In the genomic region with DNA sequence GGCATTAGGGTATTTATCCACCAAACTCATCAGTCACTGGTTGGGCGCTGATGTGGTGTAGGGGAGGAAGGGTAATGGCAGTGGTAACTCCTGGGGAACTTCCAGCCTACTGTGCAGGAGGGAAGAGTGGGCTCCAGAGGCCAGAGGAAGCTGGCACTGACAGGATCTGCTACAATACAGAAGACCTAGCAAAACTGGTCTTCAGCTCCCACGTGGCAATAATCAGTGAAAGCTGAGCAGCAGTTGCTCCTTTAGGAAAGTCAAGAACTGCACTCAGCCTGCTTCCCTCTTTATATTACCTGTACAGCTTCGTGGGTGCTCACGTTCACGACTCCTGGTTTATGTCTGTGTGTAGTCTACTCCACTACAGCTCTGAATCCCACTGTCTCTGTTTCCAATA, we compare ENCODE assay signal across 21 cellular contexts. TPM values are rescaled to one million over a fixed set of nuclear protein-coding genes. Genes with fewer than 3 reads are reported as not detected.
A peak's percentile ranks its signal among the peaks of the same experiment; 100 is the strongest.
DNase-seq lines count a peak whose midpoint lies in the region; ATAC-seq and TF ChIP-seq lines count a peak whose summit lies in the region.
"Had no signal": no experiment of that assay in that cellular context is flagged by ENCODE, and none has a peak within 500 bp of the region (broad histone marks: within the 10 kb centered on the region; RNA-seq: fewer than 3 reads in every experiment).

No MANE protein-coding gene starts in this region.

- H4K20me1 ChIP-seq in H9 (ENCODE audit: control insufficient read depth, insufficient read depth, insufficient read length) (no peaks in the 10 kb centered on the region), PC-3 (ENCODE audit: low read length) (no peaks in the 10 kb centered on the region), neural progenitor cell (ENCODE audit: low read depth) (no peaks in the 10 kb centered on the region)

- H2BK15ac ChIP-seq in H9 (ENCODE audit: low read depth, low read length): no peak overlapping the region

- no peak for ATAC-seq in PC-3
- ATAC-seq in GM21381 (IDR thresholded peaks at IDR 0.05; ENCODE audit: unreplicated experiment): no peak
- no peak for ATAC-seq in GM18909 (IDR thresholded peaks at IDR 0.05; ENCODE audit: poor library complexity, unreplicated experiment)
- no peak for ATAC-seq in activated naive CD4-positive, alpha-beta T cell treated with anti-CD3 and anti-CD28 coated beads, Interleukin-2, amount 50 U/mL, for 72 hours

- no peak overlapping the region for H3K56ac ChIP-seq in H9 (ENCODE audit: insufficient read length, low read depth, low read length)

- H3K27ac ChIP-seq in H9 (ENCODE audit: insufficient read length, low read depth, low read length) (no peak overlapping the region), PC-3 (ENCODE audit: low read length) (no peak overlapping the region; the same call in 1 of the 2 replicates), neural progenitor cell (no peak overlapping the region)
- H3K27ac ChIP-seq: GM23248, SJCRH30 had no signal

- H3K23ac ChIP-seq in H9 (ENCODE audit: insufficient read length, low read depth, low read length): no peak overlapping the region

- CTCF ChIA-PET in PC-3 (lab: Charles Lee): interaction anchor here (0.8 to 1.5 kb wide), 2 partner anchors 49 kb away, joined by 3 to 8 read pairs; no protein-coding TSS in a partner anchor

- H3K18ac ChIP-seq in H9 (ENCODE audit: insufficient read length, low read depth, low read length): no peak overlapping the region

- H2BK20ac ChIP-seq in H9 (ENCODE audit: low read depth, low read length, poor library complexity, severe bottlenecking): no peak overlapping the region

- no peak overlapping the region for H4K8ac ChIP-seq in H9 (replicated peaks; ENCODE audit: insufficient read length, low read depth, low read length)

- no peak overlapping the region for H3T11ph ChIP-seq in H9 (ENCODE audit: low read length)

- no peak overlapping the region for H3K4me3 ChIP-seq in PC-3 (ENCODE audit: low read length)
- no peak overlapping the region for H3K4me3 ChIP-seq in neural progenitor cell
- H3K4me3 ChIP-seq: GM23248, SJCRH30 had no signal

- no peaks in the 10 kb centered on the region for H3K23me2 ChIP-seq in H9 (ENCODE audit: insufficient read length, low read depth, low read length, poor library complexity, severe bottlenecking)

- no peak overlapping the region for H2BK120ac ChIP-seq in H9 (ENCODE audit: low read depth, low read length, poor library complexity, severe bottlenecking)

- no peak overlapping the region for H2BK12ac ChIP-seq in H9 (ENCODE audit: insufficient read length, low read depth, low read length)

- H3K79me2 ChIP-seq in H9 (ENCODE audit: insufficient read depth, low read length): no peaks in the 10 kb centered on the region
- H3K79me2 ChIP-seq in PC-3 (ENCODE audit: low read length): no peaks in the 10 kb centered on the region
- H3K79me2 ChIP-seq in neural progenitor cell (ENCODE audit: low read depth): no peaks in the 10 kb centered on the region

- no peaks in the 10 kb centered on the region for H3K36me3 Mint-ChIP-seq in H9 (ENCODE audit: insufficient read depth in 1 of 3, low read depth in 3 of 3)
- H3K36me3 Mint-ChIP-seq in brain: no peaks in the 10 kb centered on the region
- no peaks in the 10 kb centered on the region for H3K36me3 Mint-ChIP-seq in neural progenitor cell
- H3K36me3 Mint-ChIP-seq in activated naive CD4-positive, alpha-beta T cell treated with anti-CD3 and anti-CD28 coated beads, Interleukin-2, amount 50 U/mL, for 72 hours: no peaks in the 10 kb centered on the region
- H3K36me3 Mint-ChIP-seq: CD14-positive monocyte had no signal

- H3K9me3 ChIP-seq in H9 (ENCODE audit: control insufficient read depth, low read depth, low read length) (no peaks in the 10 kb centered on the region), PC-3 (ENCODE audit: low read length) (no peaks in the 10 kb centered on the region), neural progenitor cell (ENCODE audit: low read depth) (no peaks in the 10 kb centered on the region)
- H3K9me3 ChIP-seq: SJCRH30 had no signal

- H3K4me2 ChIP-seq in H9 (ENCODE audit: insufficient read depth, insufficient read length, low read length): no peak overlapping the region
- no peak overlapping the region for H3K4me2 ChIP-seq in PC-3 (ENCODE audit: low read length)
- no peak overlapping the region for H3K4me2 ChIP-seq in neural progenitor cell

- intact Hi-C loops in PC-3 (cut with micrococcal nuclease): loop anchor here (10.0 kb wide), 1 partner anchor 1033 kb away; no protein-coding TSS in a partner anchor

- H3K9ac ChIP-seq in H9 (ENCODE audit: extremely low read depth, insufficient read length, low read length) (no peak overlapping the region), PC-3 (ENCODE audit: low read length) (no peak overlapping the region), neural progenitor cell (no peak overlapping the region)
- H3K9ac ChIP-seq: GM23248 had no signal

- peak overlapping the region in 1 of 3 experiments; percentile 57; a peak in 1 of 7 replicates for H3K27ac Mint-ChIP-seq in H9
- peak overlapping the region in 3 of 5 experiments; percentile 14 to 78 (median 78) for H3K27ac Mint-ChIP-seq in brain
- peak overlapping the region; percentile 67 for H3K27ac Mint-ChIP-seq in neural progenitor cell
- H3K27ac Mint-ChIP-seq in activated naive CD4-positive, alpha-beta T cell treated with anti-CD3 and anti-CD28 coated beads, Interleukin-2, amount 50 U/mL, for 72 hours: no peak overlapping the region

- H3K4me1 ChIP-seq in H9 (ENCODE audit: insufficient read depth, low read length): no peaks in the 10 kb centered on the region
- peaks cover 84% of the 10 kb centered on the region for H3K4me1 ChIP-seq in PC-3 (ENCODE audit: insufficient read depth, low read length)
- H3K4me1 ChIP-seq in neural progenitor cell: no peaks in the 10 kb centered on the region

- POLR2A ChIA-PET in PC-3 (lab: Charles Lee; ENCODE audit: unreplicated experiment): interaction anchor here (0.7 kb wide), 1 partner anchor 18 kb away, joined by 9 read pairs; no protein-coding TSS in a partner anchor

- TF ChIP-seq CTCF in H9 (conservative IDR thresholded peaks at IDR 0.05) (no peak), PC-3 (conservative IDR thresholded peaks at IDR 0.05; ENCODE audit: low read depth, low read length) (no peak), brain (conservative IDR thresholded peaks at IDR 0.05) (no peak), neural progenitor cell (IDR thresholded peaks at IDR 0.05) (no peak)

- H3K27me3 ChIP-seq in H9 (ENCODE audit: insufficient read depth, low read length): no peaks in the 10 kb centered on the region
- no peaks in the 10 kb centered on the region for H3K27me3 ChIP-seq in PC-3 (ENCODE audit: low read length)
- no peaks in the 10 kb centered on the region for H3K27me3 ChIP-seq in neural progenitor cell
- H3K27me3 ChIP-seq: SJCRH30 had no signal

- no CpG with 5 or more reads among the region's 5 CpGs for WGBS in H9 (ENCODE audit: extremely low coverage, insufficient read length, low lambda C conversion rate)

- H3K36me3 ChIP-seq in PC-3 (ENCODE audit: low read depth, low read length): no peaks in the 10 kb centered on the region
- no peaks in the 10 kb centered on the region for H3K36me3 ChIP-seq in neural progenitor cell
- H3K36me3 ChIP-seq: SJCRH30 had no signal

- H2AFZ ChIP-seq in H9 (ENCODE audit: low read length) (peak overlapping the region; percentile 34), PC-3 (ENCODE audit: low read length) (no peak overlapping the region), neural progenitor cell (replicated peaks) (no peak overlapping the region)
- H2AFZ ChIP-seq: GM23248 had no signal

- peaks cover 7 to 20% of the 10 kb centered on the region in 2 experiments for H3K4me1 Mint-ChIP-seq in H9
- H3K4me1 Mint-ChIP-seq in brain: peaks cover 47% of the 10 kb centered on the region
- peaks cover 8% of the 10 kb centered on the region for H3K4me1 Mint-ChIP-seq in neural progenitor cell

- no peak overlapping the region for H4K91ac ChIP-seq in H9 (ENCODE audit: insufficient read length, low read depth, low read length)

- BruUV-seq in PC-3 (replicated peaks; lab: Mats Ljungman, UMichigan): no TSS peak

- H4K5ac ChIP-seq in H9 (ENCODE audit: insufficient read length, low read depth, low read length): no peak overlapping the region

- H3F3A ChIP-seq in PC-3 (ENCODE audit: low read length, unreplicated experiment) (peaks cover 41% of the 10 kb centered on the region), neural progenitor cell (ENCODE audit: low read depth) (no peaks in the 10 kb centered on the region)

- DNase-seq in H9 (no peak), PC-3 (peak; percentile 64), neural progenitor cell (ENCODE audit: low spot score) (no peak)
- no peak for DNase-seq in stimulated activated naive CD4-positive, alpha-beta T cell (lab: John Stamatoyannopoulos, UW)
- DNase-seq in activated naive CD4-positive, alpha-beta T cell treated with anti-CD3 and anti-CD28 coated beads, Interleukin-2, amount 50 U/mL, for 72 hours (ENCODE audit: low spot score in 2 of 2): no peak
- DNase-seq: ACHN, AML-193, COR-L47, DMS153, GM23248, KG1, NCI-H1436 treated with DMSO at 0.1 percent for 48 hours, NCI-H2081, NCI-H2227 treated with DMSO at 0.1 percent for 48 hours, NCI-H524 treated with DMSO at 0.1 percent for 48 hours, RPMI8226, SJCRH30 had no signal

- H2AK5ac ChIP-seq in H9 (ENCODE audit: insufficient read length, low read length): no peak overlapping the region

- no peak overlapping the region for H3K4ac ChIP-seq in H9 (ENCODE audit: low read depth, low read length)

- H3K14ac ChIP-seq in H9 (ENCODE audit: insufficient read depth, low read length): no peak overlapping the region

- H3K4me3 Mint-ChIP-seq in H9 (no peak overlapping the region), brain (no peak overlapping the region), neural progenitor cell (no peak overlapping the region)
- H3K4me3 Mint-ChIP-seq: CD14-positive monocyte had no signal

- no peak overlapping the region for H2BK5ac ChIP-seq in H9 (ENCODE audit: insufficient read length, low read length)

- H3K9me2 ChIP-seq in PC-3 (replicated peaks; ENCODE audit: low read length): 0 out of 2 replicates have a peak, but pooled peaks cover 4% of the 10 kb centered on the region

- H3K79me1 ChIP-seq in H9 (ENCODE audit: insufficient read depth, low read depth, low read length, poor library complexity, severe bottlenecking): no peaks in the 10 kb centered on the region

- peaks cover 4% of the 10 kb centered on the region for H3K27me3 Mint-ChIP-seq in H9 (ENCODE audit: low read depth)
- H3K27me3 Mint-ChIP-seq in brain: peaks cover 12% of the 10 kb centered on the region
- peaks cover 2% of the 10 kb centered on the region for H3K27me3 Mint-ChIP-seq in neural progenitor cell (ENCODE audit: insufficient read depth, low read depth)

- H3K9me3 Mint-ChIP-seq in H9: peaks cover 0 to 3% of the 10 kb centered on the region in 2 experiments; a peak in 2 of 5 replicates
- no peaks in the 10 kb centered on the region for H3K9me3 Mint-ChIP-seq in brain
- H3K9me3 Mint-ChIP-seq in neural progenitor cell: no peaks in the 10 kb centered on the region
- H3K9me3 Mint-ChIP-seq in activated naive CD4-positive, alpha-beta T cell treated with anti-CD3 and anti-CD28 coated beads, Interleukin-2, amount 50 U/mL, for 72 hours: no peaks in the 10 kb centered on the region

RNA-seq across cellular contexts. Expression of gene CAMK2G, which starts 17.2 kb away (rescaled TPM):
- 30.4 and 31.8 TPM in 2 replicates for total RNA-seq in H9 (2021)
- total RNA-seq in PC-3 (2014; rRNA removed): 170 and 179 TPM in 2 replicates
- 49.5 TPM for polyA plus RNA-seq in brain (ENCODE audit: insufficient read depth, low read depth, low replicate concordance)
- total RNA-seq in neural progenitor cell (ENCODE audit: low replicate concordance): 35.0 and 36.6 TPM in 2 replicates
- 10 to 100 TPM; 26.2 to 39.7 TPM for total RNA-seq in activated naive CD4-positive, alpha-beta T cell treated with anti-CD3 and anti-CD28 coated beads, Interleukin-2, amount 50 U/mL, for 72 hours

RNA-seq across cellular contexts. Expression of gene PLAU, which starts 19.3 kb away (rescaled TPM):
- 15.0 and 16.2 TPM in 2 replicates for total RNA-seq in H9 (2021)
- total RNA-seq in PC-3 (2014; rRNA removed): 1,570 and 1,582 TPM in 2 replicates
- polyA plus RNA-seq in brain (ENCODE audit: insufficient read depth, low read depth, low replicate concordance): 1.8 TPM
- total RNA-seq in neural progenitor cell (ENCODE audit: low replicate concordance): 7.6 and 10.7 TPM in 2 replicates
- under 1 TPM; 0.14 to 0.39 TPM for total RNA-seq in activated naive CD4-positive, alpha-beta T cell treated with anti-CD3 and anti-CD28 coated beads, Interleukin-2, amount 50 U/mL, for 72 hours

Comparison
In these comparisons a context has a peak if more than half of its experiments do, and no peak if none do; other contexts are left out.
1. H3K27ac Mint-ChIP-seq: peak in brain (3 of 5) and neural progenitor cell (single experiment); none in activated naive CD4-positive, alpha-beta T cell treated with anti-CD3 and anti-CD28 coated beads, Interleukin-2, amount 50 U/mL, for 72 hours (0 of 2).
2. RNA of gene PLAU, which starts 19.3 kb away (total RNA-seq): 1,570 to 1,582 TPM in PC-3; 15.0 to 16.2 TPM in H9, 7.6 to 10.7 TPM in neural progenitor cell and 0.14 to 0.39 TPM in activated naive CD4-positive, alpha-beta T cell treated with anti-CD3 and anti-CD28 coated beads, Interleukin-2, amount 50 U/mL, for 72 hours; every median in the first group is over 10 times any median in the second.